ENCODE assay signal across 1 cellular context in the genomic region with DNA sequence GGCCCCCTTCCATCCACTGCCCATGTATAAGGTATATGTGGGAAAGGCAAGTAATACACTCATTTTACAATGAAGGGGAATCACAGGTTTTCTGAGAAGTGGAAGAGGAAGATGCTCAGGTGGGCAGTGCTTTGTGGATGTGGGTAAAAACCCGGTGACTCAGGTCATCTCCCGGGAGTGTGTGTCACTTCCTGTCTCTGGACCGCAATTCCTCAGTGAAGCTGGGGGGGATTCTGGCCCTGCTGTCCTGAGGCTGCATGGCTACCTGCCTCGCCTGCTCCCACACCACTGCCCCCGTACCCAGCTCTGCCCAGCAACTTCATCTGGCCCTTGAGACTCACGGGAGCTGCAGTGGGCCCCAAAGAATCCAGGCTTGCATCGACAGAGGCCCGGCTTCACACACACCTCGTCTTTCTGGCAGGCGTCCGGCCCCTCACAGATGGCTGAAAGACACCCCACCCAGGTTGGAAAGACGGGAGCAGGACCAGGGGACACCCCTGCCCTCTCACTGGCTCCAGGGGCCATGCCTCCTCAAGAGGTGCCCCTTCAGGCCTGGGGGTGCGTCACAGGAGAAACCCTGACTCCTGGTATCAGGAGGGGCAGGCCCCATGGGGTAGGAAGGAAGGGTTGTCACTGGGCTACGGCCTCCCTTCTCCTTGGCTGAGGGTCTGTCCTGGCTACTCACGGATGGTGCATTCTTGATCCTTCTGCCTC.
TF ChIP-seq lines count a peak whose summit lies in the region.

No MANE protein-coding gene starts in this region.

TF ChIP-seq in HCT116, 20 proteins besides CTCF, POLR2A, EP300 and RAD21 (continued from another document):
- TF ChIP-seq, protein P1, sequence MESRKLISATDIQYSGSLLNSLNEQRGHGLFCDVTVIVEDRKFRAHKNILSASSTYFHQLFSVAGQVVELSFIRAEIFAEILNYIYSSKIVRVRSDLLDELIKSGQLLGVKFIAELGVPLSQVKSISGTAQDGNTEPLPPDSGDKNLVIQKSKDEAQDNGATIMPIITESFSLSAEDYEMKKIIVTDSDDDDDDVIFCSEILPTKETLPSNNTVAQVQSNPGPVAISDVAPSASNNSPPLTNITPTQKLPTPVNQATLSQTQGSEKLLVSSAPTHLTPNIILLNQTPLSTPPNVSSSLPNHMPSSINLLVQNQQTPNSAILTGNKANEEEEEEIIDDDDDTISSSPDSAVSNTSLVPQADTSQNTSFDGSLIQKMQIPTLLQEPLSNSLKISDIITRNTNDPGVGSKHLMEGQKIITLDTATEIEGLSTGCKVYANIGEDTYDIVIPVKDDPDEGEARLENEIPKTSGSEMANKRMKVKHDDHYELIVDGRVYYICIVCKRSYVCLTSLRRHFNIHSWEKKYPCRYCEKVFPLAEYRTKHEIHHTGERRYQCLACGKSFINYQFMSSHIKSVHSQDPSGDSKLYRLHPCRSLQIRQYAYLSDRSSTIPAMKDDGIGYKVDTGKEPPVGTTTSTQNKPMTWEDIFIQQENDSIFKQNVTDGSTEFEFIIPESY (IDR thresholded peaks at IDR 0.05; ENCODE audit: extremely low read depth, insufficient replicate concordance, low read length): no peak
- TF ChIP-seq ZNF274 (IDR thresholded peaks at IDR 0.05; ENCODE audit: low read depth, low read length) (no peak), ELF1 (IDR thresholded peaks at IDR 0.05; ENCODE audit: borderline replicate concordance, low read depth) (no peak), JUND (IDR thresholded peaks at IDR 0.05) (no peak), CEBPB (IDR thresholded peaks at IDR 0.05; ENCODE audit: low read depth) (no peak), ZFX (IDR thresholded peaks at IDR 0.05) (no peak), EZH2 (IDR thresholded peaks at IDR 0.05) (no peak)
- TF ChIP-seq, protein P2, sequence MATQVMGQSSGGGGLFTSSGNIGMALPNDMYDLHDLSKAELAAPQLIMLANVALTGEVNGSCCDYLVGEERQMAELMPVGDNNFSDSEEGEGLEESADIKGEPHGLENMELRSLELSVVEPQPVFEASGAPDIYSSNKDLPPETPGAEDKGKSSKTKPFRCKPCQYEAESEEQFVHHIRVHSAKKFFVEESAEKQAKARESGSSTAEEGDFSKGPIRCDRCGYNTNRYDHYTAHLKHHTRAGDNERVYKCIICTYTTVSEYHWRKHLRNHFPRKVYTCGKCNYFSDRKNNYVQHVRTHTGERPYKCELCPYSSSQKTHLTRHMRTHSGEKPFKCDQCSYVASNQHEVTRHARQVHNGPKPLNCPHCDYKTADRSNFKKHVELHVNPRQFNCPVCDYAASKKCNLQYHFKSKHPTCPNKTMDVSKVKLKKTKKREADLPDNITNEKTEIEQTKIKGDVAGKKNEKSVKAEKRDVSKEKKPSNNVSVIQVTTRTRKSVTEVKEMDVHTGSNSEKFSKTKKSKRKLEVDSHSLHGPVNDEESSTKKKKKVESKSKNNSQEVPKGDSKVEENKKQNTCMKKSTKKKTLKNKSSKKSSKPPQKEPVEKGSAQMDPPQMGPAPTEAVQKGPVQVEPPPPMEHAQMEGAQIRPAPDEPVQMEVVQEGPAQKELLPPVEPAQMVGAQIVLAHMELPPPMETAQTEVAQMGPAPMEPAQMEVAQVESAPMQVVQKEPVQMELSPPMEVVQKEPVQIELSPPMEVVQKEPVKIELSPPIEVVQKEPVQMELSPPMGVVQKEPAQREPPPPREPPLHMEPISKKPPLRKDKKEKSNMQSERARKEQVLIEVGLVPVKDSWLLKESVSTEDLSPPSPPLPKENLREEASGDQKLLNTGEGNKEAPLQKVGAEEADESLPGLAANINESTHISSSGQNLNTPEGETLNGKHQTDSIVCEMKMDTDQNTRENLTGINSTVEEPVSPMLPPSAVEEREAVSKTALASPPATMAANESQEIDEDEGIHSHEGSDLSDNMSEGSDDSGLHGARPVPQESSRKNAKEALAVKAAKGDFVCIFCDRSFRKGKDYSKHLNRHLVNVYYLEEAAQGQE (IDR thresholded peaks at IDR 0.05; ENCODE audit: low read depth): no peak
TF ChIP-seq in HCT116: peak in this region for 0.
